26 cellular contexts compared by ENCODE assay signal in genomic region chrX:21748235-21748634, GRCh38. TPM values are rescaled to one million over a fixed set of nuclear protein-coding genes. Genes with fewer than 3 reads are reported as not detected.
"Had no signal": no experiment of that assay in that cellular context is flagged by ENCODE, and none has a peak within 500 bp of the region (broad histone marks: within the 10 kb centered on the region; RNA-seq: fewer than 3 reads in every experiment).

No MANE protein-coding gene starts in this region.

- H3K27me3 ChIP-seq: SJSA1 had no signal

- DNase-seq: activated B cell treated with CpG ODN at 0.5 μM for 24 hours; activated CD4-positive, alpha-beta T cell treated with anti-CD3 and anti-CD28 coated beads for 1 hour; activated CD4-positive, alpha-beta T cell treated with anti-CD3 and anti-CD28 coated beads, Interleukin-2, amount 10 ng/mL, durations not matched to agents 24 days and 14 days; activated CD4-positive, alpha-beta T cell treated with anti-CD3 and anti-CD28 coated beads, Interleukin-2, amount 50 U/mL, for 48 hours; activated CD8-positive, alpha-beta memory T cell treated with anti-CD3 and anti-CD28 coated beads, Interleukin-2, amount 10 ng/mL, durations not matched to agents 7 days and 5 days; activated effector memory CD4-positive, alpha-beta T cell treated with anti-CD3 and anti-CD28 coated beads, Interleukin-2, amount 50 U/mL, for 16 hours; activated naive CD4-positive, alpha-beta T cell treated with Interleukin-2 at 50 U/mL for 16 hours; activated naive CD8-positive, alpha-beta T cell treated with anti-CD3 and anti-CD28 coated beads, Interleukin-2, amount 50 U/mL, for 24 hours; activated T-cell treated with anti-CD3 and anti-CD28 coated beads, Interleukin-2, amount 50 U/mL, for 4 hours; central memory CD4-positive, alpha-beta T cell; KG1; NCI-H1048; NCI-H187 treated with DMSO at 0.1 percent for 48 hours; NCI-H510A treated with DMSO at 0.1 percent for 48 hours; NK-92 treated with Interleukin-12 subunit alpha and Interleukin-12 subunit beta, amount 100 ng/mL, for 24 hours; OCI-M1; SHP77; T-helper 17 cell; T-helper 9 cell had no signal

- H3K4me1 Mint-ChIP-seq: activated B cell treated with CpG ODN at 0.5 μM for 24 hours; activated CD4-positive, alpha-beta T cell treated with anti-CD3 and anti-CD28 coated beads, Interleukin-2, amount 10 ng/mL, durations not matched to agents 24 days and 14 days; activated CD8-positive, alpha-beta memory T cell treated with anti-CD3 and anti-CD28 coated beads, Interleukin-2, amount 10 ng/mL, durations not matched to agents 7 days and 5 days; activated naive CD8-positive, alpha-beta T cell treated with anti-CD3 and anti-CD28 coated beads, Interleukin-2, amount 50 U/mL, for 24 hours; IgD-negative memory B cell; T-helper 17 cell had no signal

- H3K4me1 ChIP-seq: breast epithelium, SJSA1 had no signal

- H3K27ac Mint-ChIP-seq: activated B cell treated with CpG ODN at 0.5 μM for 24 hours; activated CD4-positive, alpha-beta T cell treated with anti-CD3 and anti-CD28 coated beads, Interleukin-2, amount 10 ng/mL, durations not matched to agents 24 days and 14 days; activated CD8-positive, alpha-beta memory T cell treated with anti-CD3 and anti-CD28 coated beads, Interleukin-2, amount 10 ng/mL, durations not matched to agents 7 days and 5 days; activated naive CD4-positive, alpha-beta T cell treated with anti-CD3 and anti-CD28 coated beads, Interleukin-2, amount 50 U/mL, for 72 hours; activated naive CD8-positive, alpha-beta T cell treated with anti-CD3 and anti-CD28 coated beads, Interleukin-2, amount 50 U/mL, for 24 hours; IgD-negative memory B cell; T-helper 17 cell had no signal

- ATAC-seq: activated CD8-positive, alpha-beta memory T cell treated with anti-CD3 and anti-CD28 coated beads, Interleukin-2, amount 10 ng/mL, durations not matched to agents 7 days and 5 days; activated naive CD4-positive, alpha-beta T cell treated with anti-CD3 and anti-CD28 coated beads, Interleukin-2, amount 50 U/mL, for 72 hours; activated naive CD8-positive, alpha-beta T cell treated with anti-CD3 and anti-CD28 coated beads, Interleukin-2, amount 50 U/mL, for 24 hours; activated T-cell treated with anti-CD3 and anti-CD28 coated beads, Interleukin-2, amount 50 U/mL, for 4 hours; Panc1; T-helper 17 cell had no signal

- H3K9me3 Mint-ChIP-seq: activated B cell treated with CpG ODN at 0.5 μM for 24 hours; activated CD4-positive, alpha-beta T cell treated with anti-CD3 and anti-CD28 coated beads, Interleukin-2, amount 10 ng/mL, durations not matched to agents 24 days and 14 days; activated naive CD4-positive, alpha-beta T cell treated with anti-CD3 and anti-CD28 coated beads, Interleukin-2, amount 50 U/mL, for 72 hours; activated naive CD8-positive, alpha-beta T cell treated with anti-CD3 and anti-CD28 coated beads, Interleukin-2, amount 50 U/mL, for 24 hours; activated T-cell treated with anti-CD3 and anti-CD28 coated beads, Interleukin-2, amount 50 U/mL, for 4 hours; IgD-negative memory B cell had no signal

- H3K27me3 Mint-ChIP-seq: IgD-negative memory B cell had no signal

- H3K36me3 Mint-ChIP-seq: activated CD8-positive, alpha-beta memory T cell treated with anti-CD3 and anti-CD28 coated beads, Interleukin-2, amount 10 ng/mL, durations not matched to agents 7 days and 5 days; activated naive CD4-positive, alpha-beta T cell treated with anti-CD3 and anti-CD28 coated beads, Interleukin-2, amount 50 U/mL, for 72 hours; IgD-negative memory B cell had no signal

- H3K27ac ChIP-seq: breast epithelium, RWPE1, SJSA1 had no signal

- H3K9me3 ChIP-seq: breast epithelium, SJSA1 had no signal

- H3K36me3 ChIP-seq: breast epithelium, SJSA1 had no signal

- H3K4me3 ChIP-seq: breast epithelium, SJSA1 had no signal

- H3K4me3 Mint-ChIP-seq: activated B cell treated with CpG ODN at 0.5 μM for 24 hours; activated CD4-positive, alpha-beta T cell treated with anti-CD3 and anti-CD28 coated beads, Interleukin-2, amount 10 ng/mL, durations not matched to agents 24 days and 14 days; activated CD8-positive, alpha-beta memory T cell treated with anti-CD3 and anti-CD28 coated beads, Interleukin-2, amount 10 ng/mL, durations not matched to agents 7 days and 5 days; activated naive CD8-positive, alpha-beta T cell treated with anti-CD3 and anti-CD28 coated beads, Interleukin-2, amount 50 U/mL, for 24 hours; activated T-cell treated with anti-CD3 and anti-CD28 coated beads, Interleukin-2, amount 50 U/mL, for 4 hours; IgD-negative memory B cell; T-helper 17 cell had no signal

RNA-seq across cellular contexts. Expression of gene SMPX, which starts 9.7 kb away (rescaled TPM):
- total RNA-seq: activated B cell treated with CpG ODN at 0.5 μM for 24 hours; activated CD4-positive, alpha-beta T cell treated with anti-CD3 and anti-CD28 coated beads, Interleukin-2, amount 10 ng/mL, durations not matched to agents 24 days and 14 days; activated CD8-positive, alpha-beta memory T cell treated with anti-CD3 and anti-CD28 coated beads, Interleukin-2, amount 10 ng/mL, durations not matched to agents 7 days and 5 days; activated naive CD4-positive, alpha-beta T cell treated with anti-CD3 and anti-CD28 coated beads, Interleukin-2, amount 50 U/mL, for 72 hours; activated T-cell treated with anti-CD3 and anti-CD28 coated beads, Interleukin-2, amount 50 U/mL, for 4 hours; LHCN-M2; SJSA1; T-helper 17 cell had no signal
- polyA plus RNA-seq: IgD-negative memory B cell had no signal
